ENCODE assay signal across 1 cellular context in the genomic region with DNA sequence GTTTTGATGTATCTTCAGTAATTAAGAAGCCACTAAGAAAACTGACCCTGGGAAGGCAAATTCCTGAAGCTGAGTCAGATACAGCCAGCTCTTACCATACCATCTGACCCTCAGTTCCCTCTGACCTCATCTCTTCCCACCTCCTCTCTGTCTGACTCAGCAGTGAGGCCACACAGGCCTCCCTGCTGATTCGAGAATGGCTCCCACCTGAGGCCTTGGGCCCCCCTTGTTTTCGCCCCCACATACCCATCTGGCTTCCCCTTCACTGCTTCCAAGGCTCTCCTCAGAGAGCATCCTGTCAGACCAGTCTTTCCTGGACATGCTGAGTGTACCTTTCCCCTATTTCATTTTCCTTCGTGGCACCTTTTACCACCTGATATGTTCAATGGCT.
TF ChIP-seq lines count a peak whose summit lies in the region.

No MANE protein-coding gene starts in this region.

TF ChIP-seq in SK-N-SH, 30 proteins besides CTCF, POLR2A, EP300 and RAD21 (continued from another document):
- TF ChIP-seq, protein P1, sequence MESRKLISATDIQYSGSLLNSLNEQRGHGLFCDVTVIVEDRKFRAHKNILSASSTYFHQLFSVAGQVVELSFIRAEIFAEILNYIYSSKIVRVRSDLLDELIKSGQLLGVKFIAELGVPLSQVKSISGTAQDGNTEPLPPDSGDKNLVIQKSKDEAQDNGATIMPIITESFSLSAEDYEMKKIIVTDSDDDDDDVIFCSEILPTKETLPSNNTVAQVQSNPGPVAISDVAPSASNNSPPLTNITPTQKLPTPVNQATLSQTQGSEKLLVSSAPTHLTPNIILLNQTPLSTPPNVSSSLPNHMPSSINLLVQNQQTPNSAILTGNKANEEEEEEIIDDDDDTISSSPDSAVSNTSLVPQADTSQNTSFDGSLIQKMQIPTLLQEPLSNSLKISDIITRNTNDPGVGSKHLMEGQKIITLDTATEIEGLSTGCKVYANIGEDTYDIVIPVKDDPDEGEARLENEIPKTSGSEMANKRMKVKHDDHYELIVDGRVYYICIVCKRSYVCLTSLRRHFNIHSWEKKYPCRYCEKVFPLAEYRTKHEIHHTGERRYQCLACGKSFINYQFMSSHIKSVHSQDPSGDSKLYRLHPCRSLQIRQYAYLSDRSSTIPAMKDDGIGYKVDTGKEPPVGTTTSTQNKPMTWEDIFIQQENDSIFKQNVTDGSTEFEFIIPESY (IDR thresholded peaks at IDR 0.05; ENCODE audit: borderline replicate concordance, low read depth): peak; percentile 39; the same call in 1 of the 2 replicates
- TF ChIP-seq, protein P2, sequence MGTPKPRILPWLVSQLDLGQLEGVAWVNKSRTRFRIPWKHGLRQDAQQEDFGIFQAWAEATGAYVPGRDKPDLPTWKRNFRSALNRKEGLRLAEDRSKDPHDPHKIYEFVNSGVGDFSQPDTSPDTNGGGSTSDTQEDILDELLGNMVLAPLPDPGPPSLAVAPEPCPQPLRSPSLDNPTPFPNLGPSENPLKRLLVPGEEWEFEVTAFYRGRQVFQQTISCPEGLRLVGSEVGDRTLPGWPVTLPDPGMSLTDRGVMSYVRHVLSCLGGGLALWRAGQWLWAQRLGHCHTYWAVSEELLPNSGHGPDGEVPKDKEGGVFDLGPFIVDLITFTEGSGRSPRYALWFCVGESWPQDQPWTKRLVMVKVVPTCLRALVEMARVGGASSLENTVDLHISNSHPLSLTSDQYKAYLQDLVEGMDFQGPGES (IDR thresholded peaks at IDR 0.05; ENCODE audit: low read depth, low read length): no peak
- no peak for TF ChIP-seq NRF1 (IDR thresholded peaks at IDR 0.05; ENCODE audit: low read depth, low read length)
- peak; percentile 96 for TF ChIP-seq RXRA (IDR thresholded peaks at IDR 0.05; ENCODE audit: borderline replicate concordance, low read depth)
- TF ChIP-seq CHD2 (IDR thresholded peaks at IDR 0.05; ENCODE audit: low read length, partially characterized antibody): no peak
- TF ChIP-seq, protein P3, sequence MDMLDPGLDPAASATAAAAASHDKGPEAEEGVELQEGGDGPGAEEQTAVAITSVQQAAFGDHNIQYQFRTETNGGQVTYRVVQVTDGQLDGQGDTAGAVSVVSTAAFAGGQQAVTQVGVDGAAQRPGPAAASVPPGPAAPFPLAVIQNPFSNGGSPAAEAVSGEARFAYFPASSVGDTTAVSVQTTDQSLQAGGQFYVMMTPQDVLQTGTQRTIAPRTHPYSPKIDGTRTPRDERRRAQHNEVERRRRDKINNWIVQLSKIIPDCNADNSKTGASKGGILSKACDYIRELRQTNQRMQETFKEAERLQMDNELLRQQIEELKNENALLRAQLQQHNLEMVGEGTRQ (IDR thresholded peaks at IDR 0.05; ENCODE audit: borderline replicate concordance, low read depth, low read length): no peak
- TF ChIP-seq YY1 (IDR thresholded peaks at IDR 0.05; ENCODE audit: low read depth): no peak
- no peak for TF ChIP-seq FOXM1 (IDR thresholded peaks at IDR 0.05; ENCODE audit: low read depth)
- TF ChIP-seq RCOR1 (IDR thresholded peaks at IDR 0.05; ENCODE audit: low read length): no peak
- TF ChIP-seq TCF12 (IDR thresholded peaks at IDR 0.05): peak; percentile 76
- no peak for TF ChIP-seq MEF2A (IDR thresholded peaks at IDR 0.05; ENCODE audit: borderline replicate concordance, low read depth)
- TF ChIP-seq ELF1 (IDR thresholded peaks at IDR 0.05): no peak; the same call in 1 of the 2 replicates
- no peak for TF ChIP-seq SIN3A (IDR thresholded peaks at IDR 0.05; ENCODE audit: borderline replicate concordance, low read depth, low read length)
- peak; percentile 92 for TF ChIP-seq JUND (IDR thresholded peaks at IDR 0.05)
- TF ChIP-seq POLR2AphosphoS5 (IDR thresholded peaks at IDR 0.05; ENCODE audit: low read depth, low read length): no peak; the same call in 1 of the 2 replicates
- TF ChIP-seq RFX5 (IDR thresholded peaks at IDR 0.05; ENCODE audit: low read length): no peak
